In the genomic region with DNA sequence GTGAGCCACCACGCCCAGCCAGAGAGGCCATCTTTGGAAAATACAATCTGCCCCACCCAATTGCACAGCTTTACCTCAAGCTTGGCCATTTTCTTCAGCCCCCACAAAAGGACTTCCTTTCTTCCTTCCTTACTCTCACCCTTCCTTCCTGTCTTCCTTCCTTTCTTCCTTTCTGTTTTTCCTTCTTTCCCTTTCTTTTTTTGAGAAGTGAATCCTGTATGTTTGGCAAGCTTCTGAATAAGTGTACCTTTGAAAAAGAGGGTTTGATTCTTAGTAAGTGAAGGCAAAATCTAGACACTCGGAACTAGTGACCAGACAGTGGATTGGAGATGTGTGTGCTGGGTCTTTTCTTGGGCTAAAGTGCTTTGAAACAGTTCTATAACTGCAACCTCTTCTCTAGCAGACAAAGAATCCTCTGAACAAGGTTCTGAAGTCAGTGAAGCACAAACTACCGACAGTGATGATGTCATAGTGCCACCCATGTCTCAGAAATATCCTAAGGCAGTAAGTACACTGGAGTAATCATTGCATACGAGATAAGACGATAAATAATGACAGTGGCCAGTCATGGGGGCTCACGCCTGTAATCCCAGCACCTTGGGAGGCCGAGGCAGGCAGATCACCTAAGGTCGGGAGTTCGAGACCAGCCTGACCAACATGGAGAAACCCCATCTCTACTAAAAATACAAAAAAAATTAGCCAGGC, we compare ENCODE assay signal across 1 cellular context.
A peak's percentile ranks its signal among the peaks of the same experiment; 100 is the strongest.
TF ChIP-seq lines count a peak whose summit lies in the region.

No MANE protein-coding gene starts in this region.

TF ChIP-seq in HEK293, 187 proteins besides CTCF, POLR2A, EP300 and RAD21 (continued from another document):
- TF ChIP-seq, protein P1, sequence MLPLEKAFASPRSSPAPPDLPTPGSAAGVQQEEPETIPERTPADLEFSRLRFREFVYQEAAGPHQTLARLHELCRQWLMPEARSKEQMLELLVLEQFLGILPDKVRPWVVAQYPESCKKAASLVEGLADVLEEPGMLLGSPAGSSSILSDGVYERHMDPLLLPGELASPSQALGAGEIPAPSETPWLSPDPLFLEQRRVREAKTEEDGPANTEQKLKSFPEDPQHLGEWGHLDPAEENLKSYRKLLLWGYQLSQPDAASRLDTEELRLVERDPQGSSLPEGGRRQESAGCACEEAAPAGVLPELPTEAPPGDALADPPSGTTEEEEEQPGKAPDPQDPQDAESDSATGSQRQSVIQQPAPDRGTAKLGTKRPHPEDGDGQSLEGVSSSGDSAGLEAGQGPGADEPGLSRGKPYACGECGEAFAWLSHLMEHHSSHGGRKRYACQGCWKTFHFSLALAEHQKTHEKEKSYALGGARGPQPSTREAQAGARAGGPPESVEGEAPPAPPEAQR (tag by site-specific recombination; IDR thresholded peaks at IDR 0.05) = no peak
- TF ChIP-seq OSR2 (tag by site-specific recombination; IDR thresholded peaks at IDR 0.05) (0 out of 2 replicates have a peak, but pooled peaks have one; percentile 9), ZSCAN16 (tag by site-specific recombination; IDR thresholded peaks at IDR 0.05) (no peak), ZNF747 (tag by site-specific recombination; IDR thresholded peaks at IDR 0.05) (no peak)
